30 cellular contexts compared by ENCODE assay signal in the genomic region with DNA sequence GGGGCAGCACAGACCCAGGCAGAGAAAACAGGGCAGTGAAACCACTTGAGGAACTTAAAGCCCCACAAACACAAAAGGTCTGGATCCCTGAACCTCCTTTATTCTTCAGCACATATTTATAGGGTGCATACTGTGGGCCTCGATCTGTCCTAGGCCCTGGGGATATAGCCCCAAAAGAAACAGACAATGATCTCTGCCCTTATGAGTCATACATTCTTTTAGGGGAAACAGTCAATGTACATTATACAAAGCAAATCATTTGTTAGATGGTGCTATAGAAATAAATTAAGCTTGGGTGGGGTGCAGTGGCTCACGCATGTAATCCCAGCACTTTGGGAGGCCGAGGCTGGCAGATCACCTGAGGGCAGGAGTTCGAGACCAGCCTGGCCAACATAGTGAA. TPM values are rescaled to one million over a fixed set of nuclear protein-coding genes. Genes with fewer than 3 reads are reported as not detected.
DNase-seq lines count a peak whose midpoint lies in the region; ATAC-seq lines count a peak whose summit lies in the region.
"Had no signal": no experiment of that assay in that cellular context is flagged by ENCODE, and none has a peak within 500 bp of the region (broad histone marks: within the 10 kb centered on the region; RNA-seq: fewer than 3 reads in every experiment).

No MANE protein-coding gene starts in this region.

- H3K36me3 ChIP-seq in iPS-20b (ENCODE audit: insufficient read depth, low read depth, low read length), result no peaks in the 10 kb centered on the region
- H3K36me3 ChIP-seq: esophagus squamous epithelium, heart left ventricle, lower lobe of right lung, sigmoid colon, stomach, uterus had no signal

- no peaks in the 10 kb centered on the region for H3K9me3 ChIP-seq in iPS-20b (ENCODE audit: insufficient read depth, low read depth, low read length)
- H3K9me3 ChIP-seq: esophagus squamous epithelium, heart left ventricle, lower lobe of right lung, psoas muscle, sigmoid colon, stomach, uterus had no signal

- H3K4me1 ChIP-seq in iPS-20b (ENCODE audit: insufficient read depth, low read length), result no peaks in the 10 kb centered on the region; the same call in 1 of the 2 replicates

- peak; percentile 67 for DNase-seq in ELR (ENCODE audit: low read depth)
- DNase-seq in M059J (ENCODE audit: low read depth), result peak; percentile 13
- no peak for DNase-seq in NCI-H1417 (lab: John Stamatoyannopoulos, UW)
- DNase-seq: activated CD8-positive, alpha-beta memory T cell treated with anti-CD3 and anti-CD28 coated beads for 24 hours; amniotic stem cell; Calu3; CD4-positive, CD25-positive, alpha-beta regulatory T cell; DMS79; esophagus squamous epithelium; foreskin melanocyte; heart left ventricle; Kasumi-1; lower lobe of right lung; naive thymus-derived CD4-positive, alpha-beta T cell; NCI-H1436; NCI-H226; NCI-H526 treated with DMSO at 0.1 percent for 48 hours; occipital lobe; SIG-M5; sigmoid colon; stimulated activated CD4-positive, alpha-beta T cell treated with anti-CD3 and anti-CD28 coated beads, Interleukin-12 subunit alpha, Interleukin-12 subunit beta, amount 100 ng/mL, for 4 hours; stimulated activated CD4-positive, alpha-beta T cell treated with anti-CD3 and anti-CD28 coated beads, Interleukin-2, amount 100 ng/mL, for 48 hours; stomach; uterus had no signal

- H3K27ac ChIP-seq in iPS-20b (ENCODE audit: low read length), result no peak overlapping the region
- H3K27ac ChIP-seq: esophagus squamous epithelium, heart left ventricle, lower lobe of right lung, psoas muscle, sigmoid colon, stomach, uterus had no signal

- H3K27me3 ChIP-seq in iPS-20b (ENCODE audit: insufficient read depth, low read length), result peaks cover 35% of the 10 kb centered on the region
- H3K27me3 ChIP-seq: uterus had no signal

- H3K4me3 ChIP-seq in iPS-20b (ENCODE audit: low read length), result no peak overlapping the region
- H3K4me3 ChIP-seq: esophagus squamous epithelium, heart left ventricle, lower lobe of right lung, psoas muscle, sigmoid colon, stomach, uterus had no signal

- peak overlapping the region; percentile 51; the same call in 1 of the 2 replicates for H3K9ac ChIP-seq in iPS-20b (ENCODE audit: low read depth, low read length)

- ATAC-seq in GM18517 (IDR thresholded peaks at IDR 0.05; ENCODE audit: unreplicated experiment) (no peak), HG02885 (IDR thresholded peaks at IDR 0.05; ENCODE audit: poor library complexity, unreplicated experiment) (no peak)
- ATAC-seq: heart left ventricle; naive thymus-derived CD4-positive, alpha-beta T cell; Panc1; psoas muscle had no signal

RNA-seq across cellular contexts. Expression of gene HES7, which starts 10.0 kb away (rescaled TPM):
- 0.22 and 0.94 TPM in 2 replicates for total RNA-seq in M059J (2014; rRNA removed; shearing (Covaris generic))
- total RNA-seq: CD4-positive, CD25-positive, alpha-beta regulatory T cell; esophagus squamous epithelium; sigmoid colon; stomach had no signal

RNA-seq across cellular contexts. Expression of gene ALOXE3, which starts 15.6 kb away (rescaled TPM):
- total RNA-seq in M059J (2014; rRNA removed; shearing (Covaris generic)), result 0.44 TPM in 1 of 2 replicates, not detected in the other
- total RNA-seq: Calu3, dermis microvascular lymphatic vessel endothelial cell, heart left ventricle, lower lobe of right lung, psoas muscle, sigmoid colon, stomach had no signal

RNA-seq across cellular contexts. Expression of gene PER1, which starts 18.3 kb away (rescaled TPM):
- 10.6 and 18.4 TPM in 2 replicates for total RNA-seq in M059J (2014; rRNA removed; shearing (Covaris generic))

RNA-seq across cellular contexts. Expression of gene VAMP2, which starts 28.8 kb away (rescaled TPM):
- total RNA-seq in M059J (2014; rRNA removed; shearing (Covaris generic)), result 3.8 and 4.4 TPM in 2 replicates

RNA-seq across cellular contexts. Expression of gene TMEM107, which starts 42.2 kb away (rescaled TPM):
- 27.5 and 31.5 TPM in 2 replicates for total RNA-seq in M059J (2014; rRNA removed; shearing (Covaris generic))

Comparison
In these comparisons a context has a peak if more than half of its experiments do, and no peak if none do; other contexts are left out.
1. DNase-seq: peak in ELR (single experiment) and M059J (single experiment); none in NCI-H1417 (0 of 3).